Comparison of ENCODE assay signal across 12 cellular contexts in the genomic region with DNA sequence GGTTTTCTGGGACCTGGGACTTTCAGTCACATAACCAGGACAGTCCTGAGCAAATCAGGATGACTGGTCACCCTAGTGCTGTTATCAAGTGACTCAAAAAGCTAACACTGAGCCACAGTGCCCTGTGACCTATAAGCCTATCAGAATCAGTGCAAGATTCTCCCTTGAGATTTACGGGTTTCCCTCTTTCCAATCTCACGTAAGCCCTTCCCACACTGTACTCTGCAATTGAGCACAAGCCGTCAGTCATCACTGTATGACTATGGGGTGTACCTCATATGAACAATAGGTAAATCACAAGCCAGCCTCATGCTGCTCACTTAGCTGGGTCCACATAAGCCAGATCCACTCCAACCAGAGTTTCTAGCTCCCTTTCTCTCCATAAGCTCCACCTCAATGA. TPM values are rescaled to one million over a fixed set of nuclear protein-coding genes. Genes with fewer than 3 reads are reported as not detected.
DNase-seq lines count a peak whose midpoint lies in the region; ATAC-seq and TF ChIP-seq lines count a peak whose summit lies in the region.
"Had no signal": no experiment of that assay in that cellular context is flagged by ENCODE, and none has a peak within 500 bp of the region (broad histone marks: within the 10 kb centered on the region; RNA-seq: fewer than 3 reads in every experiment).

No MANE protein-coding gene starts in this region.

- no peaks in the 10 kb centered on the region for H3K27me3 ChIP-seq in heart left ventricle
- H3K27me3 ChIP-seq: thyroid gland had no signal

- peaks cover 0 to 9% (median 4%) of the 10 kb centered on the region in 12 donors for H3K9me3 ChIP-seq in heart left ventricle
- H3K9me3 ChIP-seq: thyroid gland had no signal

- intact Hi-C loops in heart left ventricle (cut with DNase I) (no loop called here), CD14-positive monocyte (cut with micrococcal nuclease) (no loop called here)

- no peak for TF ChIP-seq POLR2A in heart left ventricle (IDR thresholded peaks at IDR 0.05)

- no peaks in the 10 kb centered on the region for H3K36me3 Mint-ChIP-seq in stimulated activated effector memory CD8-positive, alpha-beta T cell treated with anti-CD3 and anti-CD28 coated beads, Interleukin-12 subunit alpha, Interleukin-12 subunit beta, amount 100 ng/mL, for 72 hours
- no peaks in the 10 kb centered on the region for H3K36me3 Mint-ChIP-seq in CD14-positive monocyte

- H3K36me3 ChIP-seq in heart left ventricle: no peaks in the 10 kb centered on the region
- H3K36me3 ChIP-seq: thyroid gland had no signal

- ATAC-seq in GM19025 (IDR thresholded peaks at IDR 0.05; ENCODE audit: low read depth, unreplicated experiment): peak; percentile 66
- peak; percentile 64 for ATAC-seq in GM21619 (IDR thresholded peaks at IDR 0.05; ENCODE audit: unreplicated experiment)
- peak; percentile 62 for ATAC-seq in HG03139 (IDR thresholded peaks at IDR 0.05; ENCODE audit: unreplicated experiment)
- peak; percentile 77 for ATAC-seq in stimulated activated effector memory CD8-positive, alpha-beta T cell treated with anti-CD3 and anti-CD28 coated beads, Interleukin-12 subunit alpha, Interleukin-12 subunit beta, amount 100 ng/mL, for 72 hours
- no peak for ATAC-seq in heart left ventricle
- ATAC-seq: effector memory CD8-positive, alpha-beta T cell had no signal

- H3K27me3 Mint-ChIP-seq in CD14-positive monocyte (ENCODE audit: low read depth in 3 of 3): peaks cover 1 to 8% (median 5%) of the 10 kb centered on the region in 3 donors
- H3K27me3 Mint-ChIP-seq: effector memory CD8-positive, alpha-beta T cell had no signal

- DNase-seq in stimulated activated effector memory CD8-positive, alpha-beta T cell treated with anti-CD3 and anti-CD28 coated beads, Interleukin-12 subunit alpha, Interleukin-12 subunit beta, amount 100 ng/mL, for 72 hours (ENCODE audit: low spot score in 2 of 2): peak in 1 of 2 donors; percentile 50
- DNase-seq in heart left ventricle: no peak
- DNase-seq in CD14-positive monocyte (ENCODE audit: low spot score): no peak
- no peak for DNase-seq in NCI-H1048 (lab: John Stamatoyannopoulos, UW)
- DNase-seq: effector memory CD8-positive, alpha-beta T cell; HFFc6; NCI-H1105; thyroid gland had no signal

- TF ChIP-seq CTCF in heart left ventricle (IDR thresholded peaks at IDR 0.05): no peak
- TF ChIP-seq CTCF in CD14-positive monocyte (IDR thresholded peaks at IDR 0.05): no peak

- no peak overlapping the region for H3K27ac Mint-ChIP-seq in stimulated activated effector memory CD8-positive, alpha-beta T cell treated with anti-CD3 and anti-CD28 coated beads, Interleukin-12 subunit alpha, Interleukin-12 subunit beta, amount 100 ng/mL, for 72 hours
- no peak overlapping the region for H3K27ac Mint-ChIP-seq in CD14-positive monocyte
- H3K27ac Mint-ChIP-seq: effector memory CD8-positive, alpha-beta T cell; HFFc6 had no signal

- WGBS in heart left ventricle, 4 donors: 56 to 80% (median 69%) methylated on average over 3 of the region's 3 CpGs

- no peak overlapping the region for H3K27ac ChIP-seq in heart left ventricle
- H3K27ac ChIP-seq: thyroid gland had no signal

- peaks cover 6% of the 10 kb centered on the region for H3K9me3 Mint-ChIP-seq in stimulated activated effector memory CD8-positive, alpha-beta T cell treated with anti-CD3 and anti-CD28 coated beads, Interleukin-12 subunit alpha, Interleukin-12 subunit beta, amount 100 ng/mL, for 72 hours
- H3K9me3 Mint-ChIP-seq in CD14-positive monocyte: peaks cover 0 to 4% (median 2%) of the 10 kb centered on the region in 7 donors
- H3K9me3 Mint-ChIP-seq: effector memory CD8-positive, alpha-beta T cell had no signal

- H3K4me3 ChIP-seq in heart left ventricle: no peak overlapping the region
- H3K4me3 ChIP-seq: thyroid gland had no signal

- H3K4me1 Mint-ChIP-seq in stimulated activated effector memory CD8-positive, alpha-beta T cell treated with anti-CD3 and anti-CD28 coated beads, Interleukin-12 subunit alpha, Interleukin-12 subunit beta, amount 100 ng/mL, for 72 hours: peaks cover 7% of the 10 kb centered on the region
- H3K4me1 Mint-ChIP-seq in CD14-positive monocyte: no peaks in the 10 kb centered on the region
- H3K4me1 Mint-ChIP-seq: neural crest cell had no signal

- H3K4me1 ChIP-seq in heart left ventricle: no peaks in the 10 kb centered on the region
- H3K4me1 ChIP-seq: thyroid gland had no signal

- no peak overlapping the region for H3K4me3 Mint-ChIP-seq in stimulated activated effector memory CD8-positive, alpha-beta T cell treated with anti-CD3 and anti-CD28 coated beads, Interleukin-12 subunit alpha, Interleukin-12 subunit beta, amount 100 ng/mL, for 72 hours
- no peak overlapping the region for H3K4me3 Mint-ChIP-seq in CD14-positive monocyte
- H3K4me3 Mint-ChIP-seq: effector memory CD8-positive, alpha-beta T cell; HFFc6; neural crest cell had no signal

RNA-seq across cellular contexts. Expression of a gene that starts 21.0 kb away (rescaled TPM):
- total RNA-seq in heart left ventricle: not detected
- polyA plus RNA-seq in heart left ventricle (under 1 TPM in 1 of 2 donors, not detected in 1; 0.01 TPM), CD14-positive monocyte (not detected)
- total RNA-seq: HFFc6, neural crest cell, thyroid gland had no signal

Comparison
In these comparisons a context has a peak if more than half of its experiments do, and no peak if none do; other contexts are left out.
1. ATAC-seq: peak in GM19025 (single experiment), GM21619 (single experiment), HG03139 (single experiment) and stimulated activated effector memory CD8-positive, alpha-beta T cell treated with anti-CD3 and anti-CD28 coated beads, Interleukin-12 subunit alpha, Interleukin-12 subunit beta, amount 100 ng/mL, for 72 hours (single experiment); none in heart left ventricle (0 of 4).